In the genomic region with DNA sequence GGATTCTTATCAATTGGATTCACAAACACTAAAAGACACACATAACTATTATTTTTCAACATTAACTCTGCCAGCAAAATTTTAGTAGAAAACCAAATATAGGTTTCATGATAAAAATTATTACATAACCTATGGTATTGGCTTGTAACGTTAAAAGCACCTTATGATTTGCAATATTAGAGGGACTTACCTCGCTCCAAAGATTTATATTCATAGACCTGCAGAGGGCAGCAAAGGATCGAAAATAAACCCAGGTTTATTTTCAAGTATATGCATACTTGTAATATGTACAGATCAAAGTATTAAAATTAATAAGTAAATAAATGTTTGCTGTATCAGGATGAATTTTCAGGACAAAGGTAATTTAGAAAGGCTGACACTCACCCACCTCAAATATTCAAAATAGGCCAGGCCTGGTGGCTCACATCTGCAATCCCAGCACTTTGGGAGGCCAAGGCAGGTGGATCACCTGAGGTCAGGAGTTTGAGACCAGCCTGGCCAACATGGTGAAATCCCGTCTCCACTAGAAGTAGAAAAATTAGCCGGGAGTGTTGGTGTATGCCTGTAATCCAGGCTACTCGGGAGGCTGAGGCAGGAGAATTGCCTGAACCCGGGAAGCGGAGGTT, we compare ENCODE assay signal across 7 cellular contexts. TPM values are rescaled to one million over a fixed set of nuclear protein-coding genes. Genes with fewer than 3 reads are reported as not detected.
DNase-seq lines count a peak whose midpoint lies in the region; ATAC-seq, FAIRE-seq and TF ChIP-seq lines count a peak whose summit lies in the region.

No MANE protein-coding gene starts in this region.

- H4K20me1 ChIP-seq in HCT116 (ENCODE audit: insufficient read depth) = peaks cover 37% of the 10 kb centered on the region; the same call in 1 of the 2 replicates

- H3K36me3 ChIP-seq in HCT116 (ENCODE audit: control insufficient read depth in 1 of 2, insufficient read depth in 2 of 2, low read length in 2 of 2) (peaks cover 59 to 65% of the 10 kb centered on the region in 2 experiments), gastroesophageal sphincter (peaks cover 0 to 100% of the 10 kb centered on the region in 2 donors), thoracic aorta (peaks cover 31% of the 10 kb centered on the region)

- TF ChIP-seq POLR2A in HCT116 (IDR thresholded peaks at IDR 0.05; ENCODE audit: borderline replicate concordance, extremely low read depth, insufficient read depth, insufficient read length) (no peak), gastroesophageal sphincter (IDR thresholded peaks at IDR 0.05) (no peak)

- 36 to 68% methylated on average over 3 to 8 of the region's 8 CpGs for WGBS in gastroesophageal sphincter (ENCODE audit: low coverage in 1 of 2), 2 donors

- no peak overlapping the region for H3K9ac ChIP-seq in HCT116 (ENCODE audit: low read length)

- H3K27me3 ChIP-seq in HCT116 (ENCODE audit: insufficient read depth, low read length) (no peaks in the 10 kb centered on the region), gastroesophageal sphincter (no peaks in the 10 kb centered on the region), thoracic aorta (replicated peaks; ENCODE audit: insufficient read depth) (no peaks in the 10 kb centered on the region)

- peak; percentile 51 for TF ChIP-seq CTCF in D721Med (IDR thresholded peaks at IDR 0.05; ENCODE audit: insufficient read depth, missing control alignments)
- TF ChIP-seq CTCF in HCT116 (IDR thresholded peaks at IDR 0.05 in 2 of 3, conservative IDR thresholded peaks at IDR 0.05 in 1 of 3; ENCODE audit: borderline replicate concordance in 1 of 3, insufficient read depth in 1 of 3, low read depth in 2 of 3, low read length in 2 of 3) = peak; percentile 25 to 62 (median 32); a peak in 3 of 6 replicates
- peak in 3 of 4 experiments; percentile 8 to 26 (median 25) for TF ChIP-seq CTCF in gastroesophageal sphincter (IDR thresholded peaks at IDR 0.05)
- peak; percentile 10 for TF ChIP-seq CTCF in thoracic aorta (IDR thresholded peaks at IDR 0.05)

- H3K4me2 ChIP-seq in HCT116 (ENCODE audit: low read length) = no peak overlapping the region

- no peak for TF ChIP-seq EP300 in gastroesophageal sphincter (IDR thresholded peaks at IDR 0.05)

- RAD21 ChIA-PET in HCT116 (lab: Charles Lee; ENCODE audit: low non-redundant PET in 1 of 2, low total read pairs in 2 of 2, uncharacterized antibody in 2 of 2, unreplicated experiment in 2 of 2) = no interaction called here

- H3K27ac ChIP-seq in HCT116 (ENCODE audit: low read depth, low read length) (no peak overlapping the region), gastroesophageal sphincter (no peak overlapping the region), thoracic aorta (no peak overlapping the region)

- H3K79me2 ChIP-seq in HCT116 (ENCODE audit: insufficient read depth, low read length) = peaks cover 75% of the 10 kb centered on the region

- BruUV-seq in HCT116 (replicated peaks; lab: Mats Ljungman, UMichigan) = no TSS peak

- no peak overlapping the region for H2AFZ ChIP-seq in HCT116 (ENCODE audit: low read depth, low read length, poor library complexity, severe bottlenecking)

- no peak for FAIRE-seq in D721Med (lab: Jason Lieb, UNC)

- CTCF ChIA-PET in HCT116 (lab: Charles Lee) = interaction anchor here (0.7 to 1.0 kb wide), 4 partner anchors 8 to 15 kb away, joined by 3 read pairs; no protein-coding TSS in a partner anchor

- H3K4me1 ChIP-seq in HCT116 (ENCODE audit: control insufficient read depth in 1 of 2, insufficient read depth in 2 of 2, low read length in 2 of 2) (no peaks in the 10 kb centered on the region), gastroesophageal sphincter (no peaks in the 10 kb centered on the region), thoracic aorta (ENCODE audit: control insufficient read depth in 1 of 2, low read depth in 2 of 2) (no peaks in the 10 kb centered on the region)

- peak; percentile 84 for ATAC-seq in HCT116
- ATAC-seq in SK-N-SH treated with all-trans-retinoic acid at 6 μM for 48 hours = peak; percentile 89
- no peak for ATAC-seq in gastroesophageal sphincter
- no peak for ATAC-seq in thoracic aorta (ENCODE audit: insufficient number of reproducible peaks, low FRiP score, low read depth)

- peak; percentile 45 for TF ChIP-seq RAD21 in HCT116 (IDR thresholded peaks at IDR 0.05; ENCODE audit: low read depth)

- H3K9me2 ChIP-seq in HCT116 (ENCODE audit: insufficient read depth) = no peaks in the 10 kb centered on the region

- intact Hi-C loops in HCT116 (cut with micrococcal nuclease) = loop anchor here (5.0 kb wide), 1 partner anchor 33 kb away; no protein-coding TSS in a partner anchor

- POLR2A ChIA-PET in HCT116 (lab: Charles Lee) = no interaction called here

- H3K9me3 ChIP-seq in HCT116 (ENCODE audit: control insufficient read depth in 1 of 2, insufficient read depth in 1 of 2, low read depth in 1 of 2, low read length in 2 of 2) (no peaks in the 10 kb centered on the region), gastroesophageal sphincter (no peaks in the 10 kb centered on the region), thoracic aorta (no peaks in the 10 kb centered on the region)

- H3K4me3 ChIP-seq in HCT116 (replicated peaks in 1 of 2; ENCODE audit: low read depth in 1 of 2, low read length in 2 of 2) = no peak overlapping the region
- no peak overlapping the region for H3K4me3 ChIP-seq in gastroesophageal sphincter
- no peak overlapping the region for H3K4me3 ChIP-seq in thoracic aorta

- DNase-seq in D721Med (ENCODE audit: insufficient read length, low spot score) (no peak), HCT116 (ENCODE audit: low read depth, low spot score) (peak; percentile 35), thoracic aorta (ENCODE audit: low spot score) (no peak), NCI-H187 treated with DMSO at 0.1 percent for 48 hours (lab: John Stamatoyannopoulos, UW) (no peak), GOT3 (lab: John Stamatoyannopoulos, UW) (no peak)

TF ChIP-seq in HCT116, 20 proteins besides CTCF, POLR2A, EP300 and RAD21 (continues in another document):
- TF ChIP-seq SRF (IDR thresholded peaks at IDR 0.05; ENCODE audit: low read depth) (no peak), SP1 (IDR thresholded peaks at IDR 0.05; ENCODE audit: low read depth) (no peak), ZFX (IDR thresholded peaks at IDR 0.05) (no peak), ZNF274 (IDR thresholded peaks at IDR 0.05; ENCODE audit: low read depth, low read length) (no peak)
- TF ChIP-seq, protein P1, sequence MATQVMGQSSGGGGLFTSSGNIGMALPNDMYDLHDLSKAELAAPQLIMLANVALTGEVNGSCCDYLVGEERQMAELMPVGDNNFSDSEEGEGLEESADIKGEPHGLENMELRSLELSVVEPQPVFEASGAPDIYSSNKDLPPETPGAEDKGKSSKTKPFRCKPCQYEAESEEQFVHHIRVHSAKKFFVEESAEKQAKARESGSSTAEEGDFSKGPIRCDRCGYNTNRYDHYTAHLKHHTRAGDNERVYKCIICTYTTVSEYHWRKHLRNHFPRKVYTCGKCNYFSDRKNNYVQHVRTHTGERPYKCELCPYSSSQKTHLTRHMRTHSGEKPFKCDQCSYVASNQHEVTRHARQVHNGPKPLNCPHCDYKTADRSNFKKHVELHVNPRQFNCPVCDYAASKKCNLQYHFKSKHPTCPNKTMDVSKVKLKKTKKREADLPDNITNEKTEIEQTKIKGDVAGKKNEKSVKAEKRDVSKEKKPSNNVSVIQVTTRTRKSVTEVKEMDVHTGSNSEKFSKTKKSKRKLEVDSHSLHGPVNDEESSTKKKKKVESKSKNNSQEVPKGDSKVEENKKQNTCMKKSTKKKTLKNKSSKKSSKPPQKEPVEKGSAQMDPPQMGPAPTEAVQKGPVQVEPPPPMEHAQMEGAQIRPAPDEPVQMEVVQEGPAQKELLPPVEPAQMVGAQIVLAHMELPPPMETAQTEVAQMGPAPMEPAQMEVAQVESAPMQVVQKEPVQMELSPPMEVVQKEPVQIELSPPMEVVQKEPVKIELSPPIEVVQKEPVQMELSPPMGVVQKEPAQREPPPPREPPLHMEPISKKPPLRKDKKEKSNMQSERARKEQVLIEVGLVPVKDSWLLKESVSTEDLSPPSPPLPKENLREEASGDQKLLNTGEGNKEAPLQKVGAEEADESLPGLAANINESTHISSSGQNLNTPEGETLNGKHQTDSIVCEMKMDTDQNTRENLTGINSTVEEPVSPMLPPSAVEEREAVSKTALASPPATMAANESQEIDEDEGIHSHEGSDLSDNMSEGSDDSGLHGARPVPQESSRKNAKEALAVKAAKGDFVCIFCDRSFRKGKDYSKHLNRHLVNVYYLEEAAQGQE (IDR thresholded peaks at IDR 0.05; ENCODE audit: low read depth) = no peak

TF ChIP-seq in SK-N-SH treated with all-trans-retinoic acid at 6 μM for 48 hours, 23 proteins besides CTCF, POLR2A, EP300 and RAD21:
- TF ChIP-seq, protein P2, sequence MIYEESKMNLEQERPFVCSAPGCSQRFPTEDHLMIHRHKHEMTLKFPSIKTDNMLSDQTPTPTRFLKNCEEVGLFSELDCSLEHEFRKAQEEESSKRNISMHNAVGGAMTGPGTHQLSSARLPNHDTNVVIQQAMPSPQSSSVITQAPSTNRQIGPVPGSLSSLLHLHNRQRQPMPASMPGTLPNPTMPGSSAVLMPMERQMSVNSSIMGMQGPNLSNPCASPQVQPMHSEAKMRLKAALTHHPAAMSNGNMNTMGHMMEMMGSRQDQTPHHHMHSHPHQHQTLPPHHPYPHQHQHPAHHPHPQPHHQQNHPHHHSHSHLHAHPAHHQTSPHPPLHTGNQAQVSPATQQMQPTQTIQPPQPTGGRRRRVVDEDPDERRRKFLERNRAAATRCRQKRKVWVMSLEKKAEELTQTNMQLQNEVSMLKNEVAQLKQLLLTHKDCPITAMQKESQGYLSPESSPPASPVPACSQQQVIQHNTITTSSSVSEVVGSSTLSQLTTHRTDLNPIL (CRISPR knock-in tag; IDR thresholded peaks at IDR 0.05; ENCODE audit: low read depth) = no peak
- no peak for TF ChIP-seq ZFP3 (CRISPR knock-in tag; IDR thresholded peaks at IDR 0.05)
- TF ChIP-seq GLIS3 (CRISPR knock-in tag; IDR thresholded peaks at IDR 0.05) = no peak
- no peak for TF ChIP-seq CSDC2 (CRISPR knock-in tag; IDR thresholded peaks at IDR 0.05)
- TF ChIP-seq ZFP30 (CRISPR knock-in tag; IDR thresholded peaks at IDR 0.05) = no peak
- TF ChIP-seq ARNTL (CRISPR knock-in tag; IDR thresholded peaks at IDR 0.05; ENCODE audit: borderline replicate concordance, low read depth) = no peak
- TF ChIP-seq TCF4 (CRISPR knock-in tag; IDR thresholded peaks at IDR 0.05; ENCODE audit: borderline replicate concordance) = no peak
- no peak for TF ChIP-seq ZNF8 (CRISPR knock-in tag; IDR thresholded peaks at IDR 0.05)
- no peak for TF ChIP-seq ZC3H10 (CRISPR knock-in tag; IDR thresholded peaks at IDR 0.05)
- TF ChIP-seq TOX (CRISPR knock-in tag; IDR thresholded peaks at IDR 0.05; ENCODE audit: borderline replicate concordance) = no peak
- TF ChIP-seq PPARA (CRISPR knock-in tag; IDR thresholded peaks at IDR 0.05; ENCODE audit: borderline replicate concordance) = no peak
- TF ChIP-seq RARB (CRISPR knock-in tag; IDR thresholded peaks at IDR 0.05) = no peak
- no peak for TF ChIP-seq BACH2 (CRISPR knock-in tag; IDR thresholded peaks at IDR 0.05; ENCODE audit: borderline replicate concordance)
- TF ChIP-seq ISL1 (CRISPR knock-in tag; IDR thresholded peaks at IDR 0.05) = no peak
TF ChIP-seq in SK-N-SH treated with all-trans-retinoic acid at 6 μM for 48 hours: peak in this region for 0.

RNA-seq across cellular contexts. Expression of a gene that starts 45.3 kb away (rescaled TPM):
- total RNA-seq in HCT116 (2021; ENCODE audit: unreplicated experiment) (210 TPM), gastroesophageal sphincter (10 to 100 TPM; 40.9 to 61.8 (median 49.5) TPM), thoracic aorta (10 to 100 TPM; 37.0 to 55.4 TPM)
- polyA plus RNA-seq in HCT116 (2012) = 63.0 and 78.4 TPM in 2 replicates

Comparison
In these comparisons a context has a peak if more than half of its experiments do, and no peak if none do; other contexts are left out.
1. ATAC-seq: peak in HCT116 (single experiment) and SK-N-SH treated with all-trans-retinoic acid at 6 μM for 48 hours (single experiment); none in gastroesophageal sphincter (single experiment) and thoracic aorta (single experiment).
2. Peak in every context shown above with its lines, with median percentiles within 50 percentile points of each other: CTCF ChIP-seq.